Comparison of ENCODE assay signal across 25 cellular contexts in genomic region chr2:205259131-205259530, GRCh38.
"Had no signal": no experiment of that assay in that cellular context is flagged by ENCODE, and none has a peak within 500 bp of the region (broad histone marks: within the 10 kb centered on the region; RNA-seq: fewer than 3 reads in every experiment).

No MANE protein-coding gene starts in this region.

- H3K4me1 ChIP-seq: right lobe of liver, suprapubic skin, tibial nerve had no signal

- H3K9me3 ChIP-seq: ovary, right lobe of liver, suprapubic skin, tibial nerve had no signal

- H3K27ac Mint-ChIP-seq: activated T-helper 1 cell treated with anti-CD3 and anti-CD28 coated beads, Interleukin-12 subunit alpha, Interleukin-12 subunit beta, Interleukin-2, Interleukin-4 antibody, amounts not matched to agents 30 ng/mL and 10 ng/mL and 1 ng/mL, durations not matched to agents 14 hours and 24 hours and 36 hours; brain; dendritic cell treated with granulocyte-macrophage colony-stimulating factor and Interleukin-4, amounts not matched to agents 40 ng/mL and 50 ng/mL, for 4 days; endodermal cell; nephron; progenitor cell of endocrine pancreas; stimulated activated naive B cell treated with anti-CD40 and anti-IgM and Interleukin-4, amounts not matched to agents 10 μg/mL and 1 μg/mL and 100 μg/mL, for 72 hours had no signal

- H3K27ac ChIP-seq: ovary, right lobe of liver, suprapubic skin, tibial nerve had no signal

- H3K27me3 ChIP-seq: ovary, right lobe of liver, suprapubic skin, tibial nerve had no signal

- ATAC-seq: esophagus mucosa; left cardiac atrium; left ventricle myocardium superior; right lobe of liver; stimulated activated naive B cell treated with anti-CD40 and anti-IgM and Interleukin-4, amounts not matched to agents 10 μg/mL and 1 μg/mL and 100 μg/mL, for 72 hours had no signal

- H3K9me3 Mint-ChIP-seq: activated T-helper 1 cell treated with anti-CD3 and anti-CD28 coated beads, Interleukin-12 subunit alpha, Interleukin-12 subunit beta, Interleukin-2, Interleukin-4 antibody, amounts not matched to agents 30 ng/mL and 10 ng/mL and 1 ng/mL, durations not matched to agents 14 hours and 24 hours and 36 hours; endodermal cell had no signal

- DNase-seq: activated CD4-positive, alpha-beta T cell treated with anti-CD3 and anti-CD28 coated beads for 4 hours; activated CD4-positive, alpha-beta T cell treated with anti-CD3 and anti-CD28 coated beads, Interleukin-2, amount 50 U/mL, for 4 hours; activated CD4-positive, CD25-positive, alpha-beta regulatory T cell; activated CD8-positive, alpha-beta memory T cell treated with anti-CD3 and anti-CD28 coated beads, Interleukin-2, amount 50 U/mL, for 4 hours; activated gamma-delta T cell; activated naive CD4-positive, alpha-beta T cell treated with anti-CD3 and anti-CD28 coated beads, Interleukin-2, amount 50 U/mL, for 16 hours; activated T-cell treated with anti-CD3 and anti-CD28 coated beads, Interleukin-2, amount 50 U/mL, for 1 hour; caudate nucleus; endodermal cell; islet precursor cell; left cardiac atrium; left ventricle myocardium superior; ovary; right lobe of liver; small intestine; stimulated activated CD4-positive, alpha-beta T cell treated with anti-CD3 and anti-CD28 coated beads, Interleukin-1b, Interleukin-23, amount 100 ng/mL, for 48 hours; stimulated activated naive B cell treated with anti-CD40 and anti-IgM and Interleukin-4, amounts not matched to agents 10 μg/mL and 1 μg/mL and 100 μg/mL, for 72 hours had no signal

- H3K4me3 Mint-ChIP-seq: activated T-helper 1 cell treated with anti-CD3 and anti-CD28 coated beads, Interleukin-12 subunit alpha, Interleukin-12 subunit beta, Interleukin-2, Interleukin-4 antibody, amounts not matched to agents 30 ng/mL and 10 ng/mL and 1 ng/mL, durations not matched to agents 14 hours and 24 hours and 36 hours; brain; dendritic cell treated with granulocyte-macrophage colony-stimulating factor and Interleukin-4, amounts not matched to agents 40 ng/mL and 50 ng/mL, for 4 days; endodermal cell; nephron; stimulated activated naive B cell treated with anti-CD40 and anti-IgM and Interleukin-4, amounts not matched to agents 10 μg/mL and 1 μg/mL and 100 μg/mL, for 72 hours had no signal

- H3K27me3 Mint-ChIP-seq: progenitor cell of endocrine pancreas had no signal

- H3K4me3 ChIP-seq: ovary, right lobe of liver, suprapubic skin, tibial nerve had no signal

- H3K36me3 Mint-ChIP-seq: stimulated activated naive B cell treated with anti-CD40 and anti-IgM and Interleukin-4, amounts not matched to agents 10 μg/mL and 1 μg/mL and 100 μg/mL, for 72 hours had no signal

- H3K4me1 Mint-ChIP-seq: nephron; stimulated activated naive B cell treated with anti-CD40 and anti-IgM and Interleukin-4, amounts not matched to agents 10 μg/mL and 1 μg/mL and 100 μg/mL, for 72 hours had no signal

- H3K36me3 ChIP-seq: ovary, right lobe of liver, suprapubic skin, tibial nerve had no signal
